In genomic region chr1:120340838-120341751, GRCh38 we compare ENCODE assay signal across 7 cellular contexts.
A peak's percentile ranks its signal among the peaks of the same experiment; 100 is the strongest.
DNase-seq lines count a peak whose midpoint lies in the region; ATAC-seq and TF ChIP-seq lines count a peak whose summit lies in the region.
"Not testable (repeated sequence)": the region's sequence is repeated elsewhere in the genome, so short reads cannot be mapped to it uniquely, and the experiment has no call there.

No MANE protein-coding gene starts in this region.

- H3K9me3 Mint-ChIP-seq in activated T-cell treated with anti-CD3 and anti-CD28 coated beads, Interleukin-2, amount 50 U/mL, for 4 hours; nephron: not testable (repeated sequence)

- H3K27ac ChIP-seq in right atrium auricular region, result peak overlapping the region in 1 of 2 donors; percentile 70

- not testable (repeated sequence) for H3K27ac Mint-ChIP-seq in nephron

- not testable (repeated sequence) for H3K4me1 Mint-ChIP-seq in activated T-cell treated with anti-CD3 and anti-CD28 coated beads, Interleukin-2, amount 50 U/mL, for 4 hours (ENCODE audit: low read depth); nephron

- not testable (repeated sequence) for H3K36me3 Mint-ChIP-seq in activated T-cell treated with anti-CD3 and anti-CD28 coated beads, Interleukin-2, amount 50 U/mL, for 4 hours (ENCODE audit: insufficient read depth); nephron (ENCODE audit: low read depth)

- not testable (repeated sequence) for H3K4me1 ChIP-seq in right atrium auricular region

- H3K4me3 Mint-ChIP-seq in activated T-cell treated with anti-CD3 and anti-CD28 coated beads, Interleukin-2, amount 50 U/mL, for 4 hours, result peak overlapping the region; percentile 75
- peak overlapping the region; percentile 59 to 83 (median 83) for H3K4me3 Mint-ChIP-seq in nephron

- not testable (repeated sequence) for H3K27me3 ChIP-seq in right atrium auricular region

- TF ChIP-seq CTCF in HFF-Myc (IDR thresholded peaks at IDR 0.05; ENCODE audit: low read depth, low read length, missing control alignments); cardiac fibroblast (IDR thresholded peaks at IDR 0.05; ENCODE audit: low read depth, low read length); right atrium auricular region (IDR thresholded peaks at IDR 0.05); nephron (IDR thresholded peaks at IDR 0.05; ENCODE audit: unreplicated experiment in 3 of 3): not testable (repeated sequence)

- ATAC-seq in activated T-cell treated with anti-CD3 and anti-CD28 coated beads, Interleukin-2, amount 50 U/mL, for 4 hours, result not testable (repeated sequence)

- H3K9me3 ChIP-seq in right atrium auricular region, result not testable (repeated sequence)

- DNase-seq in HFF-Myc (ENCODE audit: extremely low read depth, low read depth); cardiac fibroblast (ENCODE audit: low read depth in 2 of 2); right atrium auricular region (ENCODE audit: low spot score): not testable (repeated sequence)
- DNase-seq in T follicular helper cell (ENCODE audit: low read depth), result peak; percentile 56
- peak; percentile 60 for DNase-seq in activated T-cell treated with anti-CD3 and anti-CD28 coated beads, Interleukin-2, amount 50 U/mL, for 4 hours
- DNase-seq in stimulated activated CD4-positive, alpha-beta T cell treated with anti-CD3 and anti-CD28 coated beads, Interleukin-2, amount 100 ng/mL, for 4 hours (ENCODE audit: low read depth), result peak; percentile 42

- H3K4me3 ChIP-seq in HFF-Myc (replicated peaks; ENCODE audit: low read depth, low read length) (peak overlapping the region; percentile 46), cardiac fibroblast (replicated peaks in 1 of 2; ENCODE audit: low read depth in 2 of 2, low read length in 2 of 2) (peak overlapping the region; percentile 44 to 57), right atrium auricular region (peak overlapping the region; percentile 36 to 53)

- H3K27me3 Mint-ChIP-seq in activated T-cell treated with anti-CD3 and anti-CD28 coated beads, Interleukin-2, amount 50 U/mL, for 4 hours (ENCODE audit: low read depth); nephron (ENCODE audit: low read depth): not testable (repeated sequence)

- H3K36me3 ChIP-seq in right atrium auricular region, result not testable (repeated sequence)
